In the genomic region with DNA sequence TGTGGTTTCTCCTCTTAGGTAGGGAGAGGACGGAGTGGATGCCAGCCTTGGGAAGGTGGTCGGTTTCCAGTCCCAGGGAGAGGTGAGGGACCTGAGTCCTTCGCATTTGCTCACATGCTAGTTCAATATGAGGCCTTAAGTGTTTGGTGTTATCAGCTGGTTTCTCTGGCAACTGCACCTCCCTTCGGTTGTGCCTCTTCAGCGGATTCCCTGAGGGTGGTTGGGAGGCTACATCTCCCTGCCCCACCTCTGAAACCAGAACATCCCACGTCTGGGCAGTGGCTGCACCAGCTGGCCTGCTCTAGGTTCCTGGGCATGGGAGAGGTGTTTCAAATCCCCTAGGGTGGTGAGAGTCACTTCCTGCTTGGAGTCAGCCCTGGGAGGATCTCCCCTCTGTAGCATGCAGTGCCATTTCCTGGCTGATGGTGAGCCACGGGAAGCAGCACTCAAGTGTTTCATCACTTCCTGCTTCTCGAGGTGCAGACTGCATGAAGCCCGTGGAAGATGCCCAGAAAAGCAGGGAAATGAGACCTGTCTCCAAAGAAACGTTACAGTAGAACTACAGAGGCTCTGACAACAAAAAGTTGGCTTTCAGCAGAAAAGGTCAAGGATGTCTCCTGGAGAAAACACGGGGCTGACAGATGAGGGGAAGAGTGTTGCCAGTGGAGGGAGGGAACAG, we compare ENCODE assay signal across 10 cellular contexts. TPM values are rescaled to one million over a fixed set of nuclear protein-coding genes. Genes with fewer than 3 reads are reported as not detected.
DNase-seq lines count a peak whose midpoint lies in the region; ATAC-seq and TF ChIP-seq lines count a peak whose summit lies in the region.
"Had no signal": no experiment of that assay in that cellular context is flagged by ENCODE, and none has a peak within 500 bp of the region (broad histone marks: within the 10 kb centered on the region; RNA-seq: fewer than 3 reads in every experiment).

No MANE protein-coding gene starts in this region.

- no peaks in the 10 kb centered on the region for H3K27me3 ChIP-seq in upper lobe of right lung
- H3K27me3 ChIP-seq: SJSA1 had no signal

- peaks cover 9% of the 10 kb centered on the region for H3K27me3 Mint-ChIP-seq in activated naive CD8-positive, alpha-beta T cell treated with anti-CD3 and anti-CD28 coated beads, Interleukin-2, amount 10 ng/mL, durations not matched to agents 7 days and 5 days

- H3K4me3 ChIP-seq in upper lobe of right lung: no peak overlapping the region
- H3K4me3 ChIP-seq: SJSA1 had no signal

- peak overlapping the region; percentile 100 for H3K27ac Mint-ChIP-seq in activated naive CD8-positive, alpha-beta T cell treated with anti-CD3 and anti-CD28 coated beads, Interleukin-2, amount 10 ng/mL, durations not matched to agents 7 days and 5 days

- H3K36me3 Mint-ChIP-seq in activated naive CD8-positive, alpha-beta T cell treated with anti-CD3 and anti-CD28 coated beads, Interleukin-2, amount 10 ng/mL, durations not matched to agents 7 days and 5 days: peaks cover 7% of the 10 kb centered on the region

- peak; percentile 92 for ATAC-seq in activated naive CD8-positive, alpha-beta T cell treated with anti-CD3 and anti-CD28 coated beads, Interleukin-2, amount 10 ng/mL, durations not matched to agents 7 days and 5 days (ENCODE audit: low read depth)
- ATAC-seq in left colon (peak; percentile 15), upper lobe of right lung (peak; percentile 17), HG03520 (IDR thresholded peaks at IDR 0.05; ENCODE audit: unreplicated experiment) (no peak)

- POLR2A ChIA-PET in activated naive CD8-positive, alpha-beta T cell treated with anti-CD3 and anti-CD28 coated beads, Interleukin-2, amount 10 ng/mL, durations not matched to agents 7 days and 5 days (lab: Charles Lee): interaction anchor here (2.0 kb wide), 1 partner anchor 84 kb away, joined by 4 read pairs; the partner anchor contains the start of gene CDC20

- peaks cover 7% of the 10 kb centered on the region for H3K4me1 ChIP-seq in upper lobe of right lung
- H3K4me1 ChIP-seq: SJSA1 had no signal

- no peaks in the 10 kb centered on the region for H3K36me3 ChIP-seq in upper lobe of right lung
- H3K36me3 ChIP-seq: SJSA1 had no signal

- intact Hi-C loops in left colon (cut with DNase I, micrococcal nuclease): no loop called here
- intact Hi-C loops in upper lobe of right lung (cut with DNase I): no loop called here

- H3K27ac ChIP-seq in upper lobe of right lung: peak overlapping the region; percentile 47
- H3K27ac ChIP-seq: 22Rv1, SJSA1 had no signal

- peaks cover 7% of the 10 kb centered on the region for H3K9me3 Mint-ChIP-seq in activated naive CD8-positive, alpha-beta T cell treated with anti-CD3 and anti-CD28 coated beads, Interleukin-2, amount 10 ng/mL, durations not matched to agents 7 days and 5 days

- H3K4me3 Mint-ChIP-seq in activated naive CD8-positive, alpha-beta T cell treated with anti-CD3 and anti-CD28 coated beads, Interleukin-2, amount 10 ng/mL, durations not matched to agents 7 days and 5 days: peak overlapping the region; percentile 74

- TF ChIP-seq CTCF in upper lobe of right lung (IDR thresholded peaks at IDR 0.05): no peak

- peak; percentile 9 to 35 (median 20) for DNase-seq in NCI-H1417 (lab: John Stamatoyannopoulos, UW)
- no peak for DNase-seq in NCI-H1417 treated with DMSO at 0.1 percent for 48 hours (lab: John Stamatoyannopoulos, UW)
- peak; percentile 34 for DNase-seq in NOMO-1 treated with dmso at 0.1 percent for 144 hours (lab: John Stamatoyannopoulos, UW; ENCODE audit: unreplicated experiment)
- DNase-seq in activated naive CD8-positive, alpha-beta T cell treated with anti-CD3 and anti-CD28 coated beads, Interleukin-2, amount 10 ng/mL, durations not matched to agents 7 days and 5 days: peak; percentile 56
- DNase-seq in left colon: no peak
- peak; percentile 64 for DNase-seq in upper lobe of right lung
- no peak for DNase-seq in occipital lobe (lab: John Stamatoyannopoulos, UW)

- H3K4me1 Mint-ChIP-seq in activated naive CD8-positive, alpha-beta T cell treated with anti-CD3 and anti-CD28 coated beads, Interleukin-2, amount 10 ng/mL, durations not matched to agents 7 days and 5 days: peaks cover 23% of the 10 kb centered on the region

- no peaks in the 10 kb centered on the region for H3K9me3 ChIP-seq in upper lobe of right lung
- H3K9me3 ChIP-seq: SJSA1 had no signal

RNA-seq across cellular contexts. Expression of gene TMEM125, which starts 4.5 kb away (rescaled TPM):
- not detected for total RNA-seq in activated naive CD8-positive, alpha-beta T cell treated with anti-CD3 and anti-CD28 coated beads, Interleukin-2, amount 10 ng/mL, durations not matched to agents 7 days and 5 days
- 10 to 100 TPM; 52.4 to 63.3 TPM for total RNA-seq in left colon
- 188 TPM for total RNA-seq in upper lobe of right lung
- total RNA-seq in occipital lobe: 0.78 TPM
- total RNA-seq: SJSA1 had no signal

RNA-seq across cellular contexts. Expression of gene C1orf210, which starts 11.1 kb away (rescaled TPM):
- total RNA-seq in activated naive CD8-positive, alpha-beta T cell treated with anti-CD3 and anti-CD28 coated beads, Interleukin-2, amount 10 ng/mL, durations not matched to agents 7 days and 5 days: not detected
- total RNA-seq in left colon: 10 to 100 TPM; 76.9 to 97.8 TPM
- total RNA-seq in upper lobe of right lung: 18.9 TPM
- not detected for total RNA-seq in occipital lobe
- total RNA-seq: SJSA1 had no signal

RNA-seq across cellular contexts. Expression of gene TIE1, which starts 26.5 kb away (rescaled TPM):
- total RNA-seq in activated naive CD8-positive, alpha-beta T cell treated with anti-CD3 and anti-CD28 coated beads, Interleukin-2, amount 10 ng/mL, durations not matched to agents 7 days and 5 days: under 1 TPM; 0.23 to 0.75 TPM
- 1 to 10 TPM; 4.9 to 7.6 TPM for total RNA-seq in left colon
- 59.4 TPM for total RNA-seq in upper lobe of right lung
- 7.0 TPM for total RNA-seq in occipital lobe

Comparison
In these comparisons a context has a peak if more than half of its experiments do, and no peak if none do; other contexts are left out.
1. DNase-seq: peak in NCI-H1417 (3 of 3), NOMO-1 treated with dmso at 0.1 percent for 144 hours (single experiment), activated naive CD8-positive, alpha-beta T cell treated with anti-CD3 and anti-CD28 coated beads, Interleukin-2, amount 10 ng/mL, durations not matched to agents 7 days and 5 days (single experiment) and upper lobe of right lung (single experiment); none in NCI-H1417 treated with DMSO at 0.1 percent for 48 hours (single experiment), left colon (0 of 2) and occipital lobe (single experiment).
2. RNA of gene TMEM125, which starts 4.5 kb away (total RNA-seq): 188 TPM in upper lobe of right lung (single experiment) and 52.4 to 63.3 TPM in left colon; 0.78 TPM in occipital lobe (single experiment) and not detected in activated naive CD8-positive, alpha-beta T cell treated with anti-CD3 and anti-CD28 coated beads, Interleukin-2, amount 10 ng/mL, durations not matched to agents 7 days and 5 days; every median in the first group is over 10 times any median in the second.
3. RNA of gene C1orf210, which starts 11.1 kb away (total RNA-seq): 76.9 to 97.8 TPM in left colon and 18.9 TPM in upper lobe of right lung (single experiment); not detected in activated naive CD8-positive, alpha-beta T cell treated with anti-CD3 and anti-CD28 coated beads, Interleukin-2, amount 10 ng/mL, durations not matched to agents 7 days and 5 days and not detected in occipital lobe (single experiment); every median in the first group is over 10 times any median in the second.